In the genomic region with DNA sequence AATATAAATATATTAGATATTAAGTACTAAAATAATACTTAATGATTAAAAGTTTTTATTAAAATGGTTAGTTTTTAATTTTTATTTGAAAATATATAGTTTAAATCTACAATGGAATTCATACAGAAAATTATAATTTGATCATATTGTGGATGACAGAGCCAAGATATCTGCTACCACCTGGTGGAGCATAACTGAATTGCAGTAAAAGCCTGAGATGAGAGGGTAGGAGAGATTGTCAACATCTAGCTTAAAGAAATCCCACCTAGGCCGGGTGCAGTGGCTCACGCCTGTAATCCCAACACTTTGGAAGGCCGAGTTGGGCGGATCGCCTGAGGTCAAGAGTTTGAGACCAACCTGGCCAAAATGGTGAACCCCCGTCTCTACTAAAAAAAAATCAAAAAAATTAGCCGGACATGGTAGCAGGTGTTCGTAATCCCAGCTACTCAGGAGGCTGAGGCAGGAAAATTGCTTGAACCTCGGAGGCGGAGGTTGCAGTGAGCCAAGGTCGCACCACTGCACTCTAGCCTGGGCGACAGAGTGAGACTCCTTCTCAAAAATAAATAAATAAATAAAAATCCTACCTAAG, we compare ENCODE assay signal across 10 cellular contexts. TPM values are rescaled to one million over a fixed set of nuclear protein-coding genes. Genes with fewer than 3 reads are reported as not detected.
DNase-seq lines count a peak whose midpoint lies in the region; ATAC-seq and TF ChIP-seq lines count a peak whose summit lies in the region.
"Had no signal": no experiment of that assay in that cellular context is flagged by ENCODE, and none has a peak within 500 bp of the region (broad histone marks: within the 10 kb centered on the region; RNA-seq: fewer than 3 reads in every experiment).

No MANE protein-coding gene starts in this region.

- no peaks in the 10 kb centered on the region for H3K4me1 ChIP-seq in aorta (ENCODE audit: control insufficient read depth in 1 of 2, insufficient read depth in 2 of 2, low read length in 2 of 2)

- H3K4me3 Mint-ChIP-seq in activated naive CD4-positive, alpha-beta T cell treated with anti-CD3 and anti-CD28 coated beads, Interleukin-2, amount 10 ng/mL, durations not matched to agents 7 days and 5 days: no peak overlapping the region

- TF ChIP-seq CTCF in NB4 (IDR thresholded peaks at IDR 0.05; ENCODE audit: low read depth, low read length): peak; percentile 57

- TF ChIP-seq POLR2A in NB4 (IDR thresholded peaks at IDR 0.05; ENCODE audit: extremely low read depth, insufficient read length): no peak

- H3K27ac ChIP-seq in aorta (ENCODE audit: low read depth in 1 of 2, low read length in 2 of 2): no peak overlapping the region
- H3K27ac ChIP-seq: BLaER1 had no signal

- no peaks in the 10 kb centered on the region for H3K36me3 ChIP-seq in aorta (ENCODE audit: control insufficient read depth in 1 of 2, insufficient read depth in 2 of 2, low read length in 1 of 2)
- H3K36me3 ChIP-seq: BLaER1 had no signal

- DNase-seq in NCI-H2081 (lab: John Stamatoyannopoulos, UW) (peak; percentile 29 to 50), NCI-H2081 treated with DMSO at 0.1 percent for 48 hours (lab: John Stamatoyannopoulos, UW) (no peak), NB4 (ENCODE audit: low read depth) (peak; percentile 61), left colon (no peak), aorta (no peak)
- peak; percentile 62 for DNase-seq in activated naive CD4-positive, alpha-beta T cell treated with anti-CD3 and anti-CD28 coated beads, Interleukin-2, amount 10 ng/mL, durations not matched to agents 7 days and 5 days

- WGBS in aorta, 2 donors: 83% methylated on average over 12 of the region's 12 CpGs

- no peaks in the 10 kb centered on the region for H3K36me3 Mint-ChIP-seq in activated naive CD4-positive, alpha-beta T cell treated with anti-CD3 and anti-CD28 coated beads, Interleukin-2, amount 10 ng/mL, durations not matched to agents 7 days and 5 days

- intact Hi-C loops in left colon (cut with DNase I, micrococcal nuclease) (no loop called here), aorta (cut with DNase I) (no loop called here)

- H3K4me3 ChIP-seq in NB4 (ENCODE audit: low read depth, low read length): no peak overlapping the region
- H3K4me3 ChIP-seq in aorta (ENCODE audit: low read length in 2 of 2): no peak overlapping the region
- H3K4me3 ChIP-seq: BLaER1 had no signal

- H3K9me3 Mint-ChIP-seq in activated naive CD4-positive, alpha-beta T cell treated with anti-CD3 and anti-CD28 coated beads, Interleukin-2, amount 10 ng/mL, durations not matched to agents 7 days and 5 days: peaks cover 2% of the 10 kb centered on the region

- ATAC-seq in left colon: peak; percentile 41
- no peak for ATAC-seq in aorta (ENCODE audit: low FRiP score)
- ATAC-seq in HG03354 (IDR thresholded peaks at IDR 0.05; ENCODE audit: poor library complexity, severe bottlenecking, unreplicated experiment): no peak
- no peak for ATAC-seq in GM21529 (IDR thresholded peaks at IDR 0.05; ENCODE audit: unreplicated experiment)

- peaks cover 1% of the 10 kb centered on the region for H3K9me3 ChIP-seq in aorta (ENCODE audit: control insufficient read depth, low read length)
- H3K9me3 ChIP-seq: BLaER1 had no signal

- H3K27me3 ChIP-seq in aorta (ENCODE audit: control insufficient read depth in 1 of 2, insufficient read depth in 2 of 2, low read length in 1 of 2): peaks cover 0 to 3% of the 10 kb centered on the region in 2 donors
- H3K27me3 ChIP-seq: BLaER1 had no signal

- H3K27ac Mint-ChIP-seq in activated naive CD4-positive, alpha-beta T cell treated with anti-CD3 and anti-CD28 coated beads, Interleukin-2, amount 10 ng/mL, durations not matched to agents 7 days and 5 days: no peak overlapping the region

- CTCF ChIA-PET in activated naive CD4-positive, alpha-beta T cell treated with anti-CD3 and anti-CD28 coated beads, Interleukin-2, amount 10 ng/mL, durations not matched to agents 7 days and 5 days (lab: Charles Lee): interaction anchor here (0.6 to 1.7 kb wide), 4 partner anchors 37 to 200 kb away, joined by 4 to 6 read pairs (median 4); no protein-coding TSS in a partner anchor

- peaks cover 22% of the 10 kb centered on the region for H3K4me1 Mint-ChIP-seq in activated naive CD4-positive, alpha-beta T cell treated with anti-CD3 and anti-CD28 coated beads, Interleukin-2, amount 10 ng/mL, durations not matched to agents 7 days and 5 days

- peaks cover 4% of the 10 kb centered on the region for H3K27me3 Mint-ChIP-seq in activated naive CD4-positive, alpha-beta T cell treated with anti-CD3 and anti-CD28 coated beads, Interleukin-2, amount 10 ng/mL, durations not matched to agents 7 days and 5 days

RNA-seq across cellular contexts. Expression of gene CSTA, which starts 25.1 kb away (rescaled TPM):
- total RNA-seq in left colon (1 to 10 TPM; 1.1 to 1.3 TPM), aorta (1 to 10 TPM; 3.6 to 9.3 TPM)
- polyA plus RNA-seq in aorta: 10 to 100 TPM in 1 of 2 donors, 1 to 10 TPM in 1; 5.7 to 11.4 TPM
- total RNA-seq: activated CD8-positive, alpha-beta memory T cell treated with anti-CD3 and anti-CD28 coated beads for 36 hours had no signal

Comparison
In these comparisons a context has a peak if more than half of its experiments do, and no peak if none do; other contexts are left out.
1. DNase-seq: peak in NCI-H2081 (2 of 2), NB4 (single experiment) and activated naive CD4-positive, alpha-beta T cell treated with anti-CD3 and anti-CD28 coated beads, Interleukin-2, amount 10 ng/mL, durations not matched to agents 7 days and 5 days (single experiment); none in NCI-H2081 treated with DMSO at 0.1 percent for 48 hours (single experiment), left colon (0 of 2) and aorta (0 of 2).